Comparison of ENCODE assay signal across 15 cellular contexts in genomic region chr10:86878973-86879781, GRCh38.
DNase-seq lines count a peak whose midpoint lies in the region; ATAC-seq, FAIRE-seq and TF ChIP-seq lines count a peak whose summit lies in the region.
"Had no signal": no experiment of that assay in that cellular context is flagged by ENCODE, and none has a peak within 500 bp of the region (broad histone marks: within the 10 kb centered on the region; RNA-seq: fewer than 3 reads in every experiment).

No MANE protein-coding gene starts in this region.

- ATAC-seq in GM21786 (IDR thresholded peaks at IDR 0.05; ENCODE audit: unreplicated experiment) (peak; percentile 60), HG03565 (IDR thresholded peaks at IDR 0.05; ENCODE audit: unreplicated experiment) (peak; percentile 77)
- ATAC-seq: Right ventricle myocardium inferior had no signal

- H3K27me3 Mint-ChIP-seq in progenitor cell of endocrine pancreas, result no peaks in the 10 kb centered on the region
- H3K27me3 Mint-ChIP-seq: activated T-cell treated with anti-CD3 and anti-CD28 coated beads, Interleukin-2, amount 50 U/mL, for 24 hours had no signal

- DNase-seq in GM18507 (ENCODE audit: extremely low spot score, insufficient read length, low read depth) (no peak), progenitor cell of endocrine pancreas (ENCODE audit: low spot score, unreplicated experiment) (no peak), mesenteric fat pad (ENCODE audit: low spot score) (no peak), foreskin melanocyte (no peak), GM19238 (ENCODE audit: insufficient read length, low spot score) (no peak)
- DNase-seq in stimulated activated CD4-positive, alpha-beta T cell treated with anti-CD3 and anti-CD28 coated beads, Interleukin-2, amount 100 ng/mL, for 24 hours, result no peak
- DNase-seq: activated T-cell treated with anti-CD3 and anti-CD28 coated beads, Interleukin-2, amount 50 U/mL, for 24 hours; HCEC 1CT; NCI-H1048; NCI-H510A; stimulated activated CD4-positive, alpha-beta T cell treated with anti-CD3 and anti-CD28 coated beads, Interleukin-12 subunit alpha, Interleukin-12 subunit beta, amount 100 ng/mL, for 4 hours had no signal

- peaks cover 8% of the 10 kb centered on the region for H3K4me1 Mint-ChIP-seq in progenitor cell of endocrine pancreas (ENCODE audit: low read depth)

- H3K4me3 Mint-ChIP-seq in progenitor cell of endocrine pancreas (ENCODE audit: low read depth), result no peak overlapping the region
- H3K4me3 Mint-ChIP-seq: activated T-cell treated with anti-CD3 and anti-CD28 coated beads, Interleukin-2, amount 50 U/mL, for 24 hours had no signal

- H3K9me3 Mint-ChIP-seq in progenitor cell of endocrine pancreas (ENCODE audit: low read depth), result no peaks in the 10 kb centered on the region
- H3K9me3 Mint-ChIP-seq: activated T-cell treated with anti-CD3 and anti-CD28 coated beads, Interleukin-2, amount 50 U/mL, for 24 hours had no signal

- H3K27ac Mint-ChIP-seq in progenitor cell of endocrine pancreas, result peak overlapping the region; percentile 6
- H3K27ac Mint-ChIP-seq: activated T-cell treated with anti-CD3 and anti-CD28 coated beads, Interleukin-2, amount 50 U/mL, for 24 hours had no signal

- no peak for TF ChIP-seq CTCF in progenitor cell of endocrine pancreas (IDR thresholded peaks at IDR 0.05; ENCODE audit: unreplicated experiment)

- peaks cover 3% of the 10 kb centered on the region for H3K36me3 Mint-ChIP-seq in progenitor cell of endocrine pancreas (ENCODE audit: insufficient read depth)

- peak; percentile 9 for FAIRE-seq in GM18507 (lab: Jason Lieb, UNC)
- FAIRE-seq: TTC549 had no signal
